ENCODE assay signal across 1 cellular context in genomic region chr18:9334351-9335254, GRCh38.
A peak's percentile ranks its signal among the peaks of the same experiment; 100 is the strongest.
TF ChIP-seq lines count a peak whose summit lies in the region.

TWSG1 (plus strand) TSS chr18:9334773; CDS start chr18:9337230, 2,457 bp downstream.

TF ChIP-seq in K562, 482 proteins besides CTCF, POLR2A, EP300 and RAD21 (continued from another document and continues in another):
- TF ChIP-seq ZNF592 (IDR thresholded peaks at IDR 0.05) (peak; percentile 58; the same call in 1 of the 2 replicates), IRF2 (CRISPR knock-in tag; IDR thresholded peaks at IDR 0.05) (no peak), FIP1L1 (IDR thresholded peaks at IDR 0.05; ENCODE audit: low read depth, low read length, poor library complexity, severe bottlenecking) (peak; percentile 91), ZBTB26 (CRISPR knock-in tag; IDR thresholded peaks at IDR 0.05) (no peak), MYBL2 (IDR thresholded peaks at IDR 0.05; ENCODE audit: low read depth) (no peak), MYBL2 (CRISPR knock-in tag; IDR thresholded peaks at IDR 0.05; ENCODE audit: borderline replicate concordance) (no peak), ATF7 (IDR thresholded peaks at IDR 0.05) (peak; percentile 41; the same call in 1 of the 2 replicates), ZNF324 (CRISPR knock-in tag; IDR thresholded peaks at IDR 0.05) (no peak), SNIP1 (IDR thresholded peaks at IDR 0.05; ENCODE audit: low read depth) (0 out of 2 replicates have a peak, but pooled peaks have one; percentile 49), PCBP1 (IDR thresholded peaks at IDR 0.05; ENCODE audit: low read depth, low read length, poor library complexity, severe bottlenecking) (peak; percentile 93), GATAD2B (IDR thresholded peaks at IDR 0.05; ENCODE audit: borderline replicate concordance) (0 out of 2 replicates have a peak, but pooled peaks have one; percentile 61), E2F3 (CRISPR knock-in tag; IDR thresholded peaks at IDR 0.05) (peak; percentile 31; the same call in 1 of the 2 replicates), SIN3A (IDR thresholded peaks at IDR 0.05; ENCODE audit: borderline replicate concordance in 2 of 2, control insufficient read depth in 1 of 2, low read depth in 2 of 2, low read length in 2 of 2) (peak; percentile 70 to 89; a peak in 2 of 4 replicates), RAD51 (IDR thresholded peaks at IDR 0.05; ENCODE audit: borderline replicate concordance, low read depth) (no peak), BRCA1 (IDR thresholded peaks at IDR 0.05) (no peak), BRCA1 (CRISPR knock-in tag; IDR thresholded peaks at IDR 0.05) (0 out of 2 replicates have a peak, but pooled peaks have one; percentile 82), ZNF57 (CRISPR knock-in tag; IDR thresholded peaks at IDR 0.05) (no peak), SMAD4 (CRISPR knock-in tag; conservative IDR thresholded peaks at IDR 0.05) (peak; percentile 74), PPARD (CRISPR knock-in tag; IDR thresholded peaks at IDR 0.05) (no peak), SOX6 (IDR thresholded peaks at IDR 0.05) (no peak), U2AF1 (optimal IDR thresholded peaks at IDR 0.05; ENCODE audit: low read depth, low read length) (peak; percentile 28), ZBTB7A (IDR thresholded peaks at IDR 0.05; ENCODE audit: borderline replicate concordance, control insufficient read depth, low read depth, low read length) (peak; percentile 96; the same call in 1 of the 2 replicates), RBFOX2 (IDR thresholded peaks at IDR 0.05; ENCODE audit: low read depth, low read length) (peak; percentile 82), RFX5 (IDR thresholded peaks at IDR 0.05; ENCODE audit: low read depth, low read length) (no peak), SLC30A9 (CRISPR knock-in tag; IDR thresholded peaks at IDR 0.05) (0 out of 2 replicates have a peak, but pooled peaks have one; percentile 64), HINFP (tag; conservative IDR thresholded peaks at IDR 0.05; ENCODE audit: low read depth) (no peak), SIN3B (IDR thresholded peaks at IDR 0.05; ENCODE audit: low read depth) (peak; percentile 58; the same call in 1 of the 2 replicates), ERF (CRISPR knock-in tag; IDR thresholded peaks at IDR 0.05) (0 out of 2 replicates have a peak, but pooled peaks have one; percentile 9), NEUROD1 (IDR thresholded peaks at IDR 0.05; ENCODE audit: borderline replicate concordance, low read depth, low read length, partially characterized antibody) (peak; percentile 14)
- TF ChIP-seq, protein P1, sequence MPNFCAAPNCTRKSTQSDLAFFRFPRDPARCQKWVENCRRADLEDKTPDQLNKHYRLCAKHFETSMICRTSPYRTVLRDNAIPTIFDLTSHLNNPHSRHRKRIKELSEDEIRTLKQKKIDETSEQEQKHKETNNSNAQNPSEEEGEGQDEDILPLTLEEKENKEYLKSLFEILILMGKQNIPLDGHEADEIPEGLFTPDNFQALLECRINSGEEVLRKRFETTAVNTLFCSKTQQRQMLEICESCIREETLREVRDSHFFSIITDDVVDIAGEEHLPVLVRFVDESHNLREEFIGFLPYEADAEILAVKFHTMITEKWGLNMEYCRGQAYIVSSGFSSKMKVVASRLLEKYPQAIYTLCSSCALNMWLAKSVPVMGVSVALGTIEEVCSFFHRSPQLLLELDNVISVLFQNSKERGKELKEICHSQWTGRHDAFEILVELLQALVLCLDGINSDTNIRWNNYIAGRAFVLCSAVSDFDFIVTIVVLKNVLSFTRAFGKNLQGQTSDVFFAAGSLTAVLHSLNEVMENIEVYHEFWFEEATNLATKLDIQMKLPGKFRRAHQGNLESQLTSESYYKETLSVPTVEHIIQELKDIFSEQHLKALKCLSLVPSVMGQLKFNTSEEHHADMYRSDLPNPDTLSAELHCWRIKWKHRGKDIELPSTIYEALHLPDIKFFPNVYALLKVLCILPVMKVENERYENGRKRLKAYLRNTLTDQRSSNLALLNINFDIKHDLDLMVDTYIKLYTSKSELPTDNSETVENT (CRISPR knock-in tag; IDR thresholded peaks at IDR 0.05): peak; percentile 16; the same call in 1 of the 2 replicates
- TF ChIP-seq, protein P2, sequence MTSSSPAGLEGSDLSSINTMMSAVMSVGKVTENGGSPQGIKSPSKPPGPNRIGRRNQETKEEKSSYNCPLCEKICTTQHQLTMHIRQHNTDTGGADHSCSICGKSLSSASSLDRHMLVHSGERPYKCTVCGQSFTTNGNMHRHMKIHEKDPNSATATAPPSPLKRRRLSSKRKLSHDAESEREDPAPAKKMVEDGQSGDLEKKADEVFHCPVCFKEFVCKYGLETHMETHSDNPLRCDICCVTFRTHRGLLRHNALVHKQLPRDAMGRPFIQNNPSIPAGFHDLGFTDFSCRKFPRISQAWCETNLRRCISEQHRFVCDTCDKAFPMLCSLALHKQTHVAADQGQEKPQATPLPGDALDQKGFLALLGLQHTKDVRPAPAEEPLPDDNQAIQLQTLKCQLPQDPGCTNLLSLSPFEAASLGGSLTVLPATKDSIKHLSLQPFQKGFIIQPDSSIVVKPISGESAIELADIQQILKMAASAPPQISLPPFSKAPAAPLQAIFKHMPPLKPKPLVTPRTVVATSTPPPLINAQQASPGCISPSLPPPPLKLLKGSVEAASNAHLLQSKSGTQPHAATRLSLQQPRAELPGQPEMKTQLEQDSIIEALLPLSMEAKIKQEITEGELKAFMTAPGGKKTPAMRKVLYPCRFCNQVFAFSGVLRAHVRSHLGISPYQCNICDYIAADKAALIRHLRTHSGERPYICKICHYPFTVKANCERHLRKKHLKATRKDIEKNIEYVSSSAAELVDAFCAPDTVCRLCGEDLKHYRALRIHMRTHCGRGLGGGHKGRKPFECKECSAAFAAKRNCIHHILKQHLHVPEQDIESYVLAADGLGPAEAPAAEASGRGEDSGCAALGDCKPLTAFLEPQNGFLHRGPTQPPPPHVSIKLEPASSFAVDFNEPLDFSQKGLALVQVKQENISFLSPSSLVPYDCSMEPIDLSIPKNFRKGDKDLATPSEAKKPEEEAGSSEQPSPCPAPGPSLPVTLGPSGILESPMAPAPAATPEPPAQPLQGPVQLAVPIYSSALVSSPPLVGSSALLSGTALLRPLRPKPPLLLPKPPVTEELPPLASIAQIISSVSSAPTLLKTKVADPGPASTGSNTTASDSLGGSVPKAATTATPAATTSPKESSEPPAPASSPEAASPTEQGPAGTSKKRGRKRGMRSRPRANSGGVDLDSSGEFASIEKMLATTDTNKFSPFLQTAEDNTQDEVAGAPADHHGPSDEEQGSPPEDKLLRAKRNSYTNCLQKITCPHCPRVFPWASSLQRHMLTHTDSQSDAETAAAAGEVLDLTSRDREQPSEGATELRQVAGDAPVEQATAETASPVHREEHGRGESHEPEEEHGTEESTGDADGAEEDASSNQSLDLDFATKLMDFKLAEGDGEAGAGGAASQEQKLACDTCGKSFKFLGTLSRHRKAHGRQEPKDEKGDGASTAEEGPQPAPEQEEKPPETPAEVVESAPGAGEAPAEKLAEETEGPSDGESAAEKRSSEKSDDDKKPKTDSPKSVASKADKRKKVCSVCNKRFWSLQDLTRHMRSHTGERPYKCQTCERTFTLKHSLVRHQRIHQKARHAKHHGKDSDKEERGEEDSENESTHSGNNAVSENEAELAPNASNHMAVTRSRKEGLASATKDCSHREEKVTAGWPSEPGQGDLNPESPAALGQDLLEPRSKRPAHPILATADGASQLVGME (CRISPR knock-in tag; IDR thresholded peaks at IDR 0.05): peak; percentile 96; the same call in 1 of the 2 replicates
- TF ChIP-seq, protein P3, sequence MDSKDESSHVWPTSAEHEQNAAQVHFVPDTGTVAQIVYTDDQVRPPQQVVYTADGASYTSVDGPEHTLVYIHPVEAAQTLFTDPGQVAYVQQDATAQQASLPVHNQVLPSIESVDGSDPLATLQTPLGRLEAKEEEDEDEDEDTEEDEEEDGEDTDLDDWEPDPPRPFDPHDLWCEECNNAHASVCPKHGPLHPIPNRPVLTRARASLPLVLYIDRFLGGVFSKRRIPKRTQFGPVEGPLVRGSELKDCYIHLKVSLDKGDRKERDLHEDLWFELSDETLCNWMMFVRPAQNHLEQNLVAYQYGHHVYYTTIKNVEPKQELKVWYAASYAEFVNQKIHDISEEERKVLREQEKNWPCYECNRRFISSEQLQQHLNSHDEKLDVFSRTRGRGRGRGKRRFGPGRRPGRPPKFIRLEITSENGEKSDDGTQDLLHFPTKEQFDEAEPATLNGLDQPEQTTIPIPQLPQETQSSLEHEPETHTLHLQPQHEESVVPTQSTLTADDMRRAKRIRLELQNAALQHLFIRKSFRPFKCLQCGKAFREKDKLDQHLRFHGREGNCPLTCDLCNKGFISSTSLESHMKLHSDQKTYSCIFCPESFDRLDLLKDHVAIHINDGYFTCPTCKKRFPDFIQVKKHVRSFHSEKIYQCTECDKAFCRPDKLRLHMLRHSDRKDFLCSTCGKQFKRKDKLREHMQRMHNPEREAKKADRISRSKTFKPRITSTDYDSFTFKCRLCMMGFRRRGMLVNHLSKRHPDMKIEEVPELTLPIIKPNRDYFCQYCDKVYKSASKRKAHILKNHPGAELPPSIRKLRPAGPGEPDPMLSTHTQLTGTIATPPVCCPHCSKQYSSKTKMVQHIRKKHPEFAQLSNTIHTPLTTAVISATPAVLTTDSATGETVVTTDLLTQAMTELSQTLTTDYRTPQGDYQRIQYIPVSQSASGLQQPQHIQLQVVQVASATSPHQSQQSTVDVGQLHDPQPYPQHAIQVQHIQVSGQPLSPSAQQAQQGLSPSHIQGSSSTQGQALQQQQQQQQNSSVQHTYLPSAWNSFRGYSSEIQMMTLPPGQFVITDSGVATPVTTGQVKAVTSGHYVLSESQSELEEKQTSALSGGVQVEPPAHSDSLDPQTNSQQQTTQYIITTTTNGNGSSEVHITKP (IDR thresholded peaks at IDR 0.05; ENCODE audit: partially characterized antibody): peak; percentile 42
- TF ChIP-seq, protein P4, sequence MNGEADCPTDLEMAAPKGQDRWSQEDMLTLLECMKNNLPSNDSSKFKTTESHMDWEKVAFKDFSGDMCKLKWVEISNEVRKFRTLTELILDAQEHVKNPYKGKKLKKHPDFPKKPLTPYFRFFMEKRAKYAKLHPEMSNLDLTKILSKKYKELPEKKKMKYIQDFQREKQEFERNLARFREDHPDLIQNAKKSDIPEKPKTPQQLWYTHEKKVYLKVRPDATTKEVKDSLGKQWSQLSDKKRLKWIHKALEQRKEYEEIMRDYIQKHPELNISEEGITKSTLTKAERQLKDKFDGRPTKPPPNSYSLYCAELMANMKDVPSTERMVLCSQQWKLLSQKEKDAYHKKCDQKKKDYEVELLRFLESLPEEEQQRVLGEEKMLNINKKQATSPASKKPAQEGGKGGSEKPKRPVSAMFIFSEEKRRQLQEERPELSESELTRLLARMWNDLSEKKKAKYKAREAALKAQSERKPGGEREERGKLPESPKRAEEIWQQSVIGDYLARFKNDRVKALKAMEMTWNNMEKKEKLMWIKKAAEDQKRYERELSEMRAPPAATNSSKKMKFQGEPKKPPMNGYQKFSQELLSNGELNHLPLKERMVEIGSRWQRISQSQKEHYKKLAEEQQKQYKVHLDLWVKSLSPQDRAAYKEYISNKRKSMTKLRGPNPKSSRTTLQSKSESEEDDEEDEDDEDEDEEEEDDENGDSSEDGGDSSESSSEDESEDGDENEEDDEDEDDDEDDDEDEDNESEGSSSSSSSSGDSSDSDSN (IDR thresholded peaks at IDR 0.05; ENCODE audit: borderline replicate concordance in 1 of 2, low read depth in 2 of 2, low read length in 2 of 2): peak; percentile 96 to 97
- TF ChIP-seq, protein P5, sequence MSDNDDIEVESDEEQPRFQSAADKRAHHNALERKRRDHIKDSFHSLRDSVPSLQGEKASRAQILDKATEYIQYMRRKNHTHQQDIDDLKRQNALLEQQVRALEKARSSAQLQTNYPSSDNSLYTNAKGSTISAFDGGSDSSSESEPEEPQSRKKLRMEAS (CRISPR knock-in tag; IDR thresholded peaks at IDR 0.05): peak; percentile 9; the same call in 1 of the 2 replicates
